Comparison of ENCODE assay signal across 2 cellular contexts in genomic region chr6:112054520-112055160, GRCh38.
TF ChIP-seq lines count a peak whose summit lies in the region.

No MANE protein-coding gene starts in this region.

TF ChIP-seq in SK-N-SH, 30 proteins besides CTCF, POLR2A, EP300 and RAD21:
- TF ChIP-seq, protein P1, sequence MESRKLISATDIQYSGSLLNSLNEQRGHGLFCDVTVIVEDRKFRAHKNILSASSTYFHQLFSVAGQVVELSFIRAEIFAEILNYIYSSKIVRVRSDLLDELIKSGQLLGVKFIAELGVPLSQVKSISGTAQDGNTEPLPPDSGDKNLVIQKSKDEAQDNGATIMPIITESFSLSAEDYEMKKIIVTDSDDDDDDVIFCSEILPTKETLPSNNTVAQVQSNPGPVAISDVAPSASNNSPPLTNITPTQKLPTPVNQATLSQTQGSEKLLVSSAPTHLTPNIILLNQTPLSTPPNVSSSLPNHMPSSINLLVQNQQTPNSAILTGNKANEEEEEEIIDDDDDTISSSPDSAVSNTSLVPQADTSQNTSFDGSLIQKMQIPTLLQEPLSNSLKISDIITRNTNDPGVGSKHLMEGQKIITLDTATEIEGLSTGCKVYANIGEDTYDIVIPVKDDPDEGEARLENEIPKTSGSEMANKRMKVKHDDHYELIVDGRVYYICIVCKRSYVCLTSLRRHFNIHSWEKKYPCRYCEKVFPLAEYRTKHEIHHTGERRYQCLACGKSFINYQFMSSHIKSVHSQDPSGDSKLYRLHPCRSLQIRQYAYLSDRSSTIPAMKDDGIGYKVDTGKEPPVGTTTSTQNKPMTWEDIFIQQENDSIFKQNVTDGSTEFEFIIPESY (IDR thresholded peaks at IDR 0.05; ENCODE audit: borderline replicate concordance, low read depth): no peak
- no peak for TF ChIP-seq TEAD4 (IDR thresholded peaks at IDR 0.05; ENCODE audit: borderline replicate concordance, insufficient read depth)
- no peak for TF ChIP-seq RXRA (IDR thresholded peaks at IDR 0.05; ENCODE audit: borderline replicate concordance, low read depth)
- TF ChIP-seq, protein P2, sequence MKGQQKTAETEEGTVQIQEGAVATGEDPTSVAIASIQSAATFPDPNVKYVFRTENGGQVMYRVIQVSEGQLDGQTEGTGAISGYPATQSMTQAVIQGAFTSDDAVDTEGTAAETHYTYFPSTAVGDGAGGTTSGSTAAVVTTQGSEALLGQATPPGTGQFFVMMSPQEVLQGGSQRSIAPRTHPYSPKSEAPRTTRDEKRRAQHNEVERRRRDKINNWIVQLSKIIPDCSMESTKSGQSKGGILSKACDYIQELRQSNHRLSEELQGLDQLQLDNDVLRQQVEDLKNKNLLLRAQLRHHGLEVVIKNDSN (IDR thresholded peaks at IDR 0.05; ENCODE audit: borderline replicate concordance, low read depth): no peak
- no peak for TF ChIP-seq SMC3 (IDR thresholded peaks at IDR 0.05; ENCODE audit: low read depth, low read length)
- TF ChIP-seq MAX (IDR thresholded peaks at IDR 0.05; ENCODE audit: low read depth): no peak
- TF ChIP-seq NRF1 (IDR thresholded peaks at IDR 0.05; ENCODE audit: low read depth, low read length): no peak
- TF ChIP-seq YY1 (IDR thresholded peaks at IDR 0.05; ENCODE audit: low read depth): no peak
- TF ChIP-seq FOSL2 (IDR thresholded peaks at IDR 0.05; ENCODE audit: borderline replicate concordance, low read depth): no peak
- TF ChIP-seq, protein P3, sequence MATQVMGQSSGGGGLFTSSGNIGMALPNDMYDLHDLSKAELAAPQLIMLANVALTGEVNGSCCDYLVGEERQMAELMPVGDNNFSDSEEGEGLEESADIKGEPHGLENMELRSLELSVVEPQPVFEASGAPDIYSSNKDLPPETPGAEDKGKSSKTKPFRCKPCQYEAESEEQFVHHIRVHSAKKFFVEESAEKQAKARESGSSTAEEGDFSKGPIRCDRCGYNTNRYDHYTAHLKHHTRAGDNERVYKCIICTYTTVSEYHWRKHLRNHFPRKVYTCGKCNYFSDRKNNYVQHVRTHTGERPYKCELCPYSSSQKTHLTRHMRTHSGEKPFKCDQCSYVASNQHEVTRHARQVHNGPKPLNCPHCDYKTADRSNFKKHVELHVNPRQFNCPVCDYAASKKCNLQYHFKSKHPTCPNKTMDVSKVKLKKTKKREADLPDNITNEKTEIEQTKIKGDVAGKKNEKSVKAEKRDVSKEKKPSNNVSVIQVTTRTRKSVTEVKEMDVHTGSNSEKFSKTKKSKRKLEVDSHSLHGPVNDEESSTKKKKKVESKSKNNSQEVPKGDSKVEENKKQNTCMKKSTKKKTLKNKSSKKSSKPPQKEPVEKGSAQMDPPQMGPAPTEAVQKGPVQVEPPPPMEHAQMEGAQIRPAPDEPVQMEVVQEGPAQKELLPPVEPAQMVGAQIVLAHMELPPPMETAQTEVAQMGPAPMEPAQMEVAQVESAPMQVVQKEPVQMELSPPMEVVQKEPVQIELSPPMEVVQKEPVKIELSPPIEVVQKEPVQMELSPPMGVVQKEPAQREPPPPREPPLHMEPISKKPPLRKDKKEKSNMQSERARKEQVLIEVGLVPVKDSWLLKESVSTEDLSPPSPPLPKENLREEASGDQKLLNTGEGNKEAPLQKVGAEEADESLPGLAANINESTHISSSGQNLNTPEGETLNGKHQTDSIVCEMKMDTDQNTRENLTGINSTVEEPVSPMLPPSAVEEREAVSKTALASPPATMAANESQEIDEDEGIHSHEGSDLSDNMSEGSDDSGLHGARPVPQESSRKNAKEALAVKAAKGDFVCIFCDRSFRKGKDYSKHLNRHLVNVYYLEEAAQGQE (IDR thresholded peaks at IDR 0.05; ENCODE audit: low read depth, low read length): no peak
- TF ChIP-seq TAF1 (IDR thresholded peaks at IDR 0.05; ENCODE audit: borderline replicate concordance, low read depth, low read length): no peak
- TF ChIP-seq JUND (IDR thresholded peaks at IDR 0.05): no peak
- no peak for TF ChIP-seq GABPA (IDR thresholded peaks at IDR 0.05; ENCODE audit: low read depth)
- TF ChIP-seq SIN3A (IDR thresholded peaks at IDR 0.05; ENCODE audit: borderline replicate concordance, low read depth, low read length): no peak
- TF ChIP-seq, protein P4, sequence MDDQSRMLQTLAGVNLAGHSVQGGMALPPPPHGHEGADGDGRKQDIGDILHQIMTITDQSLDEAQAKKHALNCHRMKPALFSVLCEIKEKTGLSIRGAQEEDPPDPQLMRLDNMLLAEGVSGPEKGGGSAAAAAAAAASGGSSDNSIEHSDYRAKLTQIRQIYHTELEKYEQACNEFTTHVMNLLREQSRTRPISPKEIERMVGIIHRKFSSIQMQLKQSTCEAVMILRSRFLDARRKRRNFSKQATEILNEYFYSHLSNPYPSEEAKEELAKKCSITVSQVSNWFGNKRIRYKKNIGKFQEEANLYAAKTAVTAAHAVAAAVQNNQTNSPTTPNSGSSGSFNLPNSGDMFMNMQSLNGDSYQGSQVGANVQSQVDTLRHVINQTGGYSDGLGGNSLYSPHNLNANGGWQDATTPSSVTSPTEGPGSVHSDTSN (IDR thresholded peaks at IDR 0.05): no peak
- TF ChIP-seq MXI1 (IDR thresholded peaks at IDR 0.05; ENCODE audit: low read depth, low read length): no peak
- TF ChIP-seq FOXM1 (IDR thresholded peaks at IDR 0.05; ENCODE audit: low read depth): no peak
- no peak for TF ChIP-seq POLR2AphosphoS5 (IDR thresholded peaks at IDR 0.05; ENCODE audit: low read depth, low read length)
- TF ChIP-seq GATA2 (CRISPR knock-in tag; IDR thresholded peaks at IDR 0.05): no peak
- TF ChIP-seq ELF1 (IDR thresholded peaks at IDR 0.05): no peak

TF ChIP-seq in SK-N-SH treated with all-trans-retinoic acid at 6 μM for 48 hours, 23 proteins besides CTCF, POLR2A, EP300 and RAD21:
- TF ChIP-seq, protein P5, sequence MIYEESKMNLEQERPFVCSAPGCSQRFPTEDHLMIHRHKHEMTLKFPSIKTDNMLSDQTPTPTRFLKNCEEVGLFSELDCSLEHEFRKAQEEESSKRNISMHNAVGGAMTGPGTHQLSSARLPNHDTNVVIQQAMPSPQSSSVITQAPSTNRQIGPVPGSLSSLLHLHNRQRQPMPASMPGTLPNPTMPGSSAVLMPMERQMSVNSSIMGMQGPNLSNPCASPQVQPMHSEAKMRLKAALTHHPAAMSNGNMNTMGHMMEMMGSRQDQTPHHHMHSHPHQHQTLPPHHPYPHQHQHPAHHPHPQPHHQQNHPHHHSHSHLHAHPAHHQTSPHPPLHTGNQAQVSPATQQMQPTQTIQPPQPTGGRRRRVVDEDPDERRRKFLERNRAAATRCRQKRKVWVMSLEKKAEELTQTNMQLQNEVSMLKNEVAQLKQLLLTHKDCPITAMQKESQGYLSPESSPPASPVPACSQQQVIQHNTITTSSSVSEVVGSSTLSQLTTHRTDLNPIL (CRISPR knock-in tag; IDR thresholded peaks at IDR 0.05; ENCODE audit: low read depth): no peak
- TF ChIP-seq ZFP30 (CRISPR knock-in tag; IDR thresholded peaks at IDR 0.05) (no peak), RARB (CRISPR knock-in tag; IDR thresholded peaks at IDR 0.05) (no peak), PPARA (CRISPR knock-in tag; IDR thresholded peaks at IDR 0.05; ENCODE audit: borderline replicate concordance) (no peak), ISL1 (CRISPR knock-in tag; IDR thresholded peaks at IDR 0.05) (no peak), CSRNP3 (CRISPR knock-in tag; IDR thresholded peaks at IDR 0.05) (no peak), GLIS3 (CRISPR knock-in tag; IDR thresholded peaks at IDR 0.05) (no peak), ZNF70 (CRISPR knock-in tag; IDR thresholded peaks at IDR 0.05) (no peak), ESRRG (CRISPR knock-in tag; IDR thresholded peaks at IDR 0.05) (no peak), ZNF8 (CRISPR knock-in tag; IDR thresholded peaks at IDR 0.05) (no peak), POU6F1 (CRISPR knock-in tag; IDR thresholded peaks at IDR 0.05; ENCODE audit: borderline replicate concordance, low read depth) (no peak), ZNF565 (CRISPR knock-in tag; conservative IDR thresholded peaks at IDR 0.05; ENCODE audit: low read depth) (no peak), ZC3H10 (CRISPR knock-in tag; IDR thresholded peaks at IDR 0.05) (no peak), TCF4 (CRISPR knock-in tag; IDR thresholded peaks at IDR 0.05; ENCODE audit: borderline replicate concordance) (no peak), TOX (CRISPR knock-in tag; IDR thresholded peaks at IDR 0.05; ENCODE audit: borderline replicate concordance) (no peak)
- TF ChIP-seq, protein P6, sequence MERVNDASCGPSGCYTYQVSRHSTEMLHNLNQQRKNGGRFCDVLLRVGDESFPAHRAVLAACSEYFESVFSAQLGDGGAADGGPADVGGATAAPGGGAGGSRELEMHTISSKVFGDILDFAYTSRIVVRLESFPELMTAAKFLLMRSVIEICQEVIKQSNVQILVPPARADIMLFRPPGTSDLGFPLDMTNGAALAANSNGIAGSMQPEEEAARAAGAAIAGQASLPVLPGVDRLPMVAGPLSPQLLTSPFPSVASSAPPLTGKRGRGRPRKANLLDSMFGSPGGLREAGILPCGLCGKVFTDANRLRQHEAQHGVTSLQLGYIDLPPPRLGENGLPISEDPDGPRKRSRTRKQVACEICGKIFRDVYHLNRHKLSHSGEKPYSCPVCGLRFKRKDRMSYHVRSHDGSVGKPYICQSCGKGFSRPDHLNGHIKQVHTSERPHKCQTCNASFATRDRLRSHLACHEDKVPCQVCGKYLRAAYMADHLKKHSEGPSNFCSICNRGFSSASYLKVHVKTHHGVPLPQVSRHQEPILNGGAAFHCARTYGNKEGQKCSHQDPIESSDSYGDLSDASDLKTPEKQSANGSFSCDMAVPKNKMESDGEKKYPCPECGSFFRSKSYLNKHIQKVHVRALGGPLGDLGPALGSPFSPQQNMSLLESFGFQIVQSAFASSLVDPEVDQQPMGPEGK (CRISPR knock-in tag; IDR thresholded peaks at IDR 0.05; ENCODE audit: borderline replicate concordance): no peak
